Comparison of ENCODE assay signal across 10 cellular contexts in genomic region chr6:89299451-89299850, GRCh38. TPM values are rescaled to one million over a fixed set of nuclear protein-coding genes. Genes with fewer than 3 reads are reported as not detected.
DNase-seq lines count a peak whose midpoint lies in the region; ATAC-seq and TF ChIP-seq lines count a peak whose summit lies in the region.
"Had no signal": no experiment of that assay in that cellular context is flagged by ENCODE, and none has a peak within 500 bp of the region (broad histone marks: within the 10 kb centered on the region; RNA-seq: fewer than 3 reads in every experiment).

No MANE protein-coding gene starts in this region.

- H3K27me3 Mint-ChIP-seq in neural crest cell (ENCODE audit: low read depth): no peaks in the 10 kb centered on the region

- no peaks in the 10 kb centered on the region for H3K9me3 ChIP-seq in mammary epithelial cell (replicated peaks; ENCODE audit: insufficient read depth, low read length)
- H3K9me3 ChIP-seq in vagina: no peaks in the 10 kb centered on the region
- H3K9me3 ChIP-seq: SJSA1 had no signal

- no peak overlapping the region for H3K9ac ChIP-seq in mammary epithelial cell (ENCODE audit: insufficient read depth, low read length)

- dilution Hi-C loops in mammary epithelial cell (cut with HindIII; ENCODE audit: low sequenced_read_pairs): loop anchor here (5.0 kb wide), 2 partner anchors 48 to 73 kb away; no protein-coding TSS in a partner anchor

- intact Hi-C loops in mammary epithelial cell (cut with micrococcal nuclease) (loop anchor here (5.0 kb wide), 1 partner anchor 152 kb away; the partner anchor contains the start of gene PM20D2), vagina (cut with DNase I) (no loop called here)

- H4K20me1 ChIP-seq in mammary epithelial cell (ENCODE audit: insufficient read depth, low read length): no peaks in the 10 kb centered on the region

- peaks cover 8% of the 10 kb centered on the region for H3K9me3 Mint-ChIP-seq in neural crest cell

- DNase-seq in NCI-H82 (lab: John Stamatoyannopoulos, UW): peak; percentile 21
- no peak for DNase-seq in NCI-H82 treated with DMSO at 0.1 percent for 48 hours (lab: John Stamatoyannopoulos, UW; ENCODE audit: unreplicated experiment)
- peak; percentile 27 for DNase-seq in M059J (ENCODE audit: low read depth)
- no peak for DNase-seq in mammary epithelial cell
- no peak for DNase-seq in neural crest cell (ENCODE audit: low read depth, low spot score)
- no peak for DNase-seq in vagina (ENCODE audit: extremely low spot score in 2 of 2)
- DNase-seq in activated CD4-positive, alpha-beta T cell treated with anti-CD3 and anti-CD28 coated beads for 1 hour: no peak
- DNase-seq: activated T-cell treated with anti-CD3 and anti-CD28 coated beads, Interleukin-2, amount 50 U/mL, for 1 hour had no signal

- H3K4me2 ChIP-seq in mammary epithelial cell (ENCODE audit: insufficient read depth, low read depth, low read length): no peak overlapping the region

- no peak for TF ChIP-seq POLR2A in vagina (IDR thresholded peaks at IDR 0.05)

- H3K4me3 ChIP-seq in mammary epithelial cell (replicated peaks in 1 of 3; ENCODE audit: insufficient read depth in 1 of 3, low read depth in 2 of 3, low read length in 3 of 3) (no peak overlapping the region), vagina (no peak overlapping the region)
- H3K4me3 ChIP-seq: SJSA1 had no signal

- CTCF ChIA-PET in mammary epithelial cell (lab: Charles Lee; ENCODE audit: low non-redundant PET): no interaction called here

- H3K27me3 ChIP-seq in mammary epithelial cell (ENCODE audit: insufficient read depth, low read length) (peaks cover 13% of the 10 kb centered on the region), vagina (no peaks in the 10 kb centered on the region)
- H3K27me3 ChIP-seq: SJSA1 had no signal

- TF ChIP-seq CTCF in mammary epithelial cell (conservative IDR thresholded peaks at IDR 0.05 in 1 of 2, IDR thresholded peaks at IDR 0.05 in 1 of 2; ENCODE audit: extremely low read depth in 1 of 2, insufficient read depth in 1 of 2, low read depth in 1 of 2, low read length in 2 of 2) (peak; percentile 13 to 28), neural crest cell (conservative IDR thresholded peaks at IDR 0.05) (peak; percentile 33), vagina (IDR thresholded peaks at IDR 0.05) (no peak)

- H3K27ac ChIP-seq in mammary epithelial cell (ENCODE audit: insufficient read depth, low read depth, low read length) (no peak overlapping the region), vagina (no peak overlapping the region)
- H3K27ac ChIP-seq: SJSA1 had no signal

- no peak overlapping the region for H2AFZ ChIP-seq in mammary epithelial cell (ENCODE audit: low read depth, low read length)

- no peak for ATAC-seq in HG03095 (IDR thresholded peaks at IDR 0.05; ENCODE audit: unreplicated experiment)

- no peaks in the 10 kb centered on the region for H3K79me2 ChIP-seq in mammary epithelial cell (ENCODE audit: insufficient read depth, low read length)

- H3K36me3 ChIP-seq in mammary epithelial cell (ENCODE audit: insufficient read depth, low read length) (no peaks in the 10 kb centered on the region), vagina (no peaks in the 10 kb centered on the region)
- H3K36me3 ChIP-seq: SJSA1 had no signal

- no TSS peak for BruUV-seq in mammary epithelial cell (replicated peaks; lab: Mats Ljungman, UMichigan)

- H3K4me3 Mint-ChIP-seq in neural crest cell: no peak overlapping the region

- no peak overlapping the region for H3K27ac Mint-ChIP-seq in neural crest cell (ENCODE audit: unreplicated experiment)

- in situ Hi-C loops in mammary epithelial cell (cut with MboI; ENCODE audit: low sequenced_read_pairs in 2 of 2): no loop called here

- peaks cover 18% of the 10 kb centered on the region for H3K4me1 Mint-ChIP-seq in neural crest cell

- no peaks in the 10 kb centered on the region for H3K36me3 Mint-ChIP-seq in neural crest cell (ENCODE audit: low read depth)

- WGBS in mammary epithelial cell (ENCODE audit: low coverage, missing lambda C conversion rate): 80% methylated on average over 6 of the region's 7 CpGs

- H3K4me1 ChIP-seq in mammary epithelial cell (ENCODE audit: insufficient read depth, low read length): peaks cover 17% of the 10 kb centered on the region
- H3K4me1 ChIP-seq in vagina: peaks cover 19% of the 10 kb centered on the region

RNA-seq across cellular contexts. Expression of gene GABRR2, which starts 15.6 kb away (rescaled TPM):
- 0.25 TPM in 1 of 2 replicates, not detected in the other for total RNA-seq in M059J (2014; rRNA removed; shearing (Covaris generic))
- total RNA-seq in mammary epithelial cell (not detected), neural crest cell (0.34 and 0.51 TPM in 2 replicates), vagina (1.5 TPM)
- not detected for polyA plus RNA-seq in mammary epithelial cell
- polyA minus RNA-seq in mammary epithelial cell: not detected
- total RNA-seq: SJSA1 had no signal

RNA-seq across cellular contexts. Expression of gene UBE2J1, which starts 53.1 kb away (rescaled TPM):
- 18.6 and 28.8 TPM in 2 replicates for total RNA-seq in M059J (2014; rRNA removed; shearing (Covaris generic))
- total RNA-seq in mammary epithelial cell: 10 to 100 TPM; 22.9 to 25.3 TPM
- polyA plus RNA-seq in mammary epithelial cell: 15.1 TPM
- polyA minus RNA-seq in mammary epithelial cell: 11.0 TPM
- 34.1 and 36.8 TPM in 2 replicates for total RNA-seq in neural crest cell
- 23.8 TPM for total RNA-seq in vagina

Comparison
In these comparisons a context has a peak if more than half of its experiments do, and no peak if none do; other contexts are left out.
1. DNase-seq: peak in NCI-H82 (single experiment) and M059J (single experiment); none in NCI-H82 treated with DMSO at 0.1 percent for 48 hours (single experiment), mammary epithelial cell (single experiment), neural crest cell (single experiment), vagina (0 of 2) and activated CD4-positive, alpha-beta T cell treated with anti-CD3 and anti-CD28 coated beads for 1 hour (single experiment).
2. CTCF ChIP-seq: peak in mammary epithelial cell (2 of 2) and neural crest cell (single experiment); none in vagina (0 of 3).